Comparison of ENCODE assay signal across 30 cellular contexts in genomic region chr14:60304509-60304908, GRCh38. TPM values are rescaled to one million over a fixed set of nuclear protein-coding genes. Genes with fewer than 3 reads are reported as not detected.
A peak's percentile ranks its signal among the peaks of the same experiment; 100 is the strongest.
DNase-seq lines count a peak whose midpoint lies in the region; ATAC-seq, FAIRE-seq and TF ChIP-seq lines count a peak whose summit lies in the region.
"Had no signal": no experiment of that assay in that cellular context is flagged by ENCODE, and none has a peak within 500 bp of the region (broad histone marks: within the 10 kb centered on the region; RNA-seq: fewer than 3 reads in every experiment).

No MANE protein-coding gene starts in this region.

- POLR2A ChIA-PET in H1 (lab: Charles Lee; ENCODE audit: partially characterized antibody) = interaction anchor here (0.6 to 1.8 kb wide), 2 partner anchors 11 to 149 kb away, joined by 3 to 4 read pairs; no protein-coding TSS in a partner anchor

- FAIRE-seq in H1 (lab: Jason Lieb, UNC) (no peak), pancreas (lab: Jason Lieb, UNC) (no peak)
- FAIRE-seq: bronchial epithelial cell had no signal

- no peak overlapping the region for H2AFZ ChIP-seq in H1 (ENCODE audit: low read length)
- H2AFZ ChIP-seq in hepatocyte = no peak overlapping the region

- no peak for TF ChIP-seq EP300 in H1 (IDR thresholded peaks at IDR 0.05; ENCODE audit: borderline replicate concordance in 1 of 2, low read depth in 2 of 2, low read length in 2 of 2)

- H3K79me2 ChIP-seq in H1 (ENCODE audit: control insufficient read depth in 1 of 2, insufficient read depth in 2 of 2, low read length in 2 of 2) (no peaks in the 10 kb centered on the region), hepatocyte (no peaks in the 10 kb centered on the region)

- 97% methylated on average over 7 of the region's 7 CpGs; no CpG with 5 or more reads in 1 of the 2 experiments for WGBS in H1 (ENCODE audit: extremely low coverage in 1 of 2, insufficient coverage in 1 of 2, insufficient read length in 1 of 2, insufficient replicate concordance in 2 of 2, low coverage in 1 of 2, low lambda C conversion rate in 2 of 2, missing lambda C conversion rate in 1 of 2), 2 experiments
- WGBS in hepatocyte (ENCODE audit: low lambda C conversion rate, missing lambda C conversion rate) = 50% methylated on average over 7 of the region's 7 CpGs
- 9 to 10% methylated on average over 7 of the region's 7 CpGs for WGBS in pancreas, 2 donors

- H3K36me3 ChIP-seq in H1 (ENCODE audit: control insufficient read depth in 2 of 4, insufficient read depth in 4 of 4, low read length in 3 of 4) (no peaks in the 10 kb centered on the region), hepatocyte (replicated peaks; ENCODE audit: insufficient read depth, low read depth) (no peaks in the 10 kb centered on the region), pancreas (no peaks in the 10 kb centered on the region)
- H3K36me3 ChIP-seq: sigmoid colon, SJSA1, tibial artery had no signal

- H3K4me1 ChIP-seq in H1 (replicated peaks in 1 of 4; ENCODE audit: control insufficient read depth in 3 of 4, insufficient read depth in 4 of 4, low read length in 3 of 4) = peaks cover 6 to 11% (median 10%) of the 10 kb centered on the region in 4 experiments
- peaks cover 5% of the 10 kb centered on the region for H3K4me1 ChIP-seq in hepatocyte (ENCODE audit: insufficient read depth)
- H3K4me1 ChIP-seq in pancreas = peaks cover 0 to 11% (median 5%) of the 10 kb centered on the region in 3 donors
- H3K4me1 ChIP-seq: SJSA1 had no signal

- H3K23ac ChIP-seq in H1 (ENCODE audit: insufficient read length) = no peak overlapping the region

- H3K9me2 ChIP-seq in hepatocyte (replicated peaks; ENCODE audit: insufficient read depth) = no peaks in the 10 kb centered on the region

- no peak overlapping the region for H3K27ac ChIP-seq in H1 (ENCODE audit: low read depth, low read length)
- no peak overlapping the region for H3K27ac ChIP-seq in hepatocyte
- H3K27ac ChIP-seq in pancreas = no peak overlapping the region
- H3K27ac ChIP-seq: coronary artery, epithelial cell of prostate, sigmoid colon, SJSA1, tibial artery, VCaP had no signal

- no peaks in the 10 kb centered on the region for H3K79me1 ChIP-seq in H1 (ENCODE audit: low read depth, low read length)

- H3K18ac ChIP-seq in H1 (ENCODE audit: extremely low read depth, low read length) = no peak overlapping the region

- H3K9me3 ChIP-seq in H1 (ENCODE audit: insufficient read depth in 2 of 2, low read depth in 1 of 2, low read length in 1 of 2) (no peaks in the 10 kb centered on the region), hepatocyte (ENCODE audit: low read depth) (no peaks in the 10 kb centered on the region), pancreas (no peaks in the 10 kb centered on the region)
- H3K9me3 ChIP-seq: SJSA1, tibial artery had no signal

- no peak overlapping the region for H4K91ac ChIP-seq in H1 (replicated peaks; ENCODE audit: insufficient read length, low read length)

- H3K4me2 ChIP-seq in H1 (ENCODE audit: insufficient read depth in 1 of 2, low read depth in 2 of 2, low read length in 2 of 2) = no peak overlapping the region
- no peak overlapping the region for H3K4me2 ChIP-seq in hepatocyte

- no peak overlapping the region for H4K8ac ChIP-seq in H1 (ENCODE audit: extremely low read depth, insufficient read depth, low read length)

- 0 out of 2 replicates have a peak overlapping the region, but pooled peaks have one; percentile 52 for H2BK20ac ChIP-seq in H1 (ENCODE audit: low read length)

- DNase-seq in HuH-7 (ENCODE audit: low spot score) = peak; percentile 12
- DNase-seq in H1 (ENCODE audit: low read depth in 1 of 2, low spot score in 2 of 2) = no peak
- DNase-seq in hepatocyte (ENCODE audit: low spot score) = peak; percentile 8
- DNase-seq in pancreas = peak; percentile 48 to 69 (median 64)
- DNase-seq in HuH-7.5 (ENCODE audit: low spot score) = no peak
- no peak for DNase-seq in NCI-H187 treated with DMSO at 0.1 percent for 48 hours (lab: John Stamatoyannopoulos, UW)
- DNase-seq in HUDEP-2 (lab: John Stamatoyannopoulos, UW; ENCODE audit: unreplicated experiment in 76 of 76) = no peak
- DNase-seq: activated CD4-positive, alpha-beta T cell treated with anti-CD3 and anti-CD28 coated beads for 36 hours; activated T-cell treated with anti-CD3 and anti-CD28 coated beads for 4 hours; DMS79; effector memory CD4-positive, alpha-beta T cell; GDM1; islet precursor cell; mammary epithelial cell; NCI-H146; NCI-H2107; NCI-H446 treated with DMSO at 0.1 percent for 48 hours; NCI-H82; nephron progenitor cell; sigmoid colon; stimulated activated CD4-positive, alpha-beta T cell treated with anti-CD3 and anti-CD28 coated beads, Interleukin-4, amount 100 ng/mL, for 24 hours; T1000; tibial artery had no signal

- H2BK120ac ChIP-seq in H1 (replicated peaks; ENCODE audit: low read depth, low read length) = no peak overlapping the region

- no peak overlapping the region for H2BK5ac ChIP-seq in H1 (ENCODE audit: low read depth, low read length)

- H3K4me3 ChIP-seq in H1 (ENCODE audit: extremely low read depth in 1 of 4, insufficient read depth in 2 of 4, low read depth in 3 of 4, low read length in 4 of 4) (no peak overlapping the region), hepatocyte (no peak overlapping the region), pancreas (no peak overlapping the region)
- H3K4me3 ChIP-seq: coronary artery, sigmoid colon, SJSA1, tibial artery had no signal

- no peaks in the 10 kb centered on the region for H3K23me2 ChIP-seq in H1 (ENCODE audit: low read depth, low read length)

- TF ChIP-seq RAD21 in H1 (IDR thresholded peaks at IDR 0.05 in 1 of 2, conservative IDR thresholded peaks at IDR 0.05 in 1 of 2; ENCODE audit: low read depth in 2 of 2, low read length in 2 of 2) = no peak

- H3K14ac ChIP-seq in H1 (ENCODE audit: insufficient read length) = no peak overlapping the region

- CTCF ChIA-PET in H1 (lab: Charles Lee; ENCODE audit: partially characterized antibody) = interaction anchor here (0.5 to 3.1 kb wide), 4 partner anchors 16 to 28 kb away, joined by 3 to 7 read pairs (median 4); no protein-coding TSS in a partner anchor

- no peaks in the 10 kb centered on the region for H4K20me1 ChIP-seq in H1 (replicated peaks in 1 of 2; ENCODE audit: control insufficient read depth in 1 of 2, insufficient read depth in 2 of 2, low read length in 2 of 2)
- H4K20me1 ChIP-seq in hepatocyte (ENCODE audit: insufficient read depth, poor library complexity, severe bottlenecking) = no peaks in the 10 kb centered on the region

- no peak overlapping the region for H2BK12ac ChIP-seq in H1 (ENCODE audit: low read depth, low read length)

- no peak overlapping the region for H3K56ac ChIP-seq in H1 (replicated peaks; ENCODE audit: insufficient read length, low read depth, low read length)

- ATAC-seq in pancreas = peak; percentile 86 to 98 (median 94)
- ATAC-seq: activated CD4-positive, alpha-beta T cell treated with anti-CD3 and anti-CD28 coated beads for 36 hours; activated naive CD4-positive, alpha-beta T cell treated with anti-CD3 and anti-CD28 coated beads, Interleukin-2, amount 50 U/mL, for 72 hours; HCT116 had no signal

- TF ChIP-seq CTCF in H1 (IDR thresholded peaks at IDR 0.05; ENCODE audit: control extremely low read depth in 1 of 3, insufficient read depth in 1 of 3, low read depth in 1 of 3, low read length in 3 of 3) = no peak
- TF ChIP-seq CTCF in hepatocyte (IDR thresholded peaks at IDR 0.05; ENCODE audit: poor library complexity) = no peak
- no peak for TF ChIP-seq CTCF in pancreas (IDR thresholded peaks at IDR 0.05)

- H3K4ac ChIP-seq in H1 (replicated peaks; ENCODE audit: insufficient read length, low read depth, low read length) = no peak overlapping the region

- no peak overlapping the region for H2AK5ac ChIP-seq in H1 (ENCODE audit: low read depth, low read length)

- H4K5ac ChIP-seq in H1 (ENCODE audit: insufficient read length, low read depth, low read length) = no peak overlapping the region

- no peak overlapping the region for H3K9ac ChIP-seq in H1 (replicated peaks in 1 of 4; ENCODE audit: extremely low read depth in 1 of 4, low read depth in 3 of 4, low read length in 3 of 4)

- no peak overlapping the region for H2BK15ac ChIP-seq in H1 (ENCODE audit: low read length)

- intact Hi-C loops in pancreas (cut with DNase I) = no loop called here

- no peak for TF ChIP-seq POLR2A in H1 (IDR thresholded peaks at IDR 0.05; ENCODE audit: control extremely low read depth in 1 of 2, low read depth in 2 of 2, low read length in 2 of 2)

- H3K27me3 ChIP-seq in H1 (replicated peaks in 1 of 4; ENCODE audit: control insufficient read depth in 3 of 4, extremely low read depth in 1 of 4, insufficient read depth in 3 of 4, low read length in 3 of 4) (no peaks in the 10 kb centered on the region), hepatocyte (no peaks in the 10 kb centered on the region), pancreas (no peaks in the 10 kb centered on the region)
- H3K27me3 ChIP-seq: sigmoid colon, SJSA1 had no signal

TF ChIP-seq in H1, 55 proteins besides CTCF, POLR2A, EP300 and RAD21 (continues in another document):
- TF ChIP-seq TCF12 (IDR thresholded peaks at IDR 0.05; ENCODE audit: low read depth, low read length) = no peak
- TF ChIP-seq TAF1 (IDR thresholded peaks at IDR 0.05; ENCODE audit: low read depth, low read length) = no peak
- TF ChIP-seq E2F6 (IDR thresholded peaks at IDR 0.05) = no peak
- no peak for TF ChIP-seq SIRT6 (IDR thresholded peaks at IDR 0.05; ENCODE audit: low read length)
- no peak for TF ChIP-seq JUND (IDR thresholded peaks at IDR 0.05; ENCODE audit: low read length)
- TF ChIP-seq CHD2 (IDR thresholded peaks at IDR 0.05; ENCODE audit: low read length) = no peak
- no peak for TF ChIP-seq YY1 (IDR thresholded peaks at IDR 0.05; ENCODE audit: low read depth, low read length)
- no peak for TF ChIP-seq SP4 (IDR thresholded peaks at IDR 0.05; ENCODE audit: low read length)

RNA-seq across cellular contexts. Expression of gene PPM1A, which starts 55.5 kb away (rescaled TPM):
- total RNA-seq in H1 (2021; fragmentation: NEBNext Ultra II Directional; extraction: Animal tissue kit (Norgen Biotek cat#: 25700)) = 45.2 and 51.2 TPM in 2 replicates
- polyA plus RNA-seq in H1 (2011; rRNA removed) = 6.6 and 14.0 TPM in 2 replicates
- polyA plus RNA-seq in H1 (2011; cell fraction: cytosol; rRNA removed) = 14.5 TPM
- polyA plus RNA-seq in H1 (2011; cell fraction: nucleus; rRNA removed) = 8.7 TPM
- 26.6 to 38.7 TPM (median 31.2 TPM) in 4 replicates for polyA plus RNA-seq in H1 (2012, experiment 1 of 2)
- polyA plus RNA-seq in H1 (2012, experiment 2 of 2) = 7.8 TPM
- polyA plus RNA-seq in H1 (2013, experiment 1 of 2) = 26.5 TPM
- 28.0 TPM for polyA plus RNA-seq in H1 (2013, experiment 2 of 2)
- 54.8 and 71.9 TPM in 2 replicates for polyA minus RNA-seq in H1 (2011; rRNA and poly(A)+ RNA removed)
- 20.6 TPM for polyA minus RNA-seq in H1 (2011; cell fraction: cytosol; rRNA and poly(A)+ RNA removed)
- 26.6 TPM for polyA minus RNA-seq in H1 (2011; cell fraction: nucleus; rRNA and poly(A)+ RNA removed)
- 36.4 and 41.7 TPM in 2 replicates for total RNA-seq in hepatocyte
- 16.2 and 24.2 TPM in 2 replicates for polyA plus RNA-seq in hepatocyte
- 10 to 100 TPM; 20.9 to 32.3 (median 23.9) TPM for total RNA-seq in pancreas
- 10 to 100 TPM in 1 of 2 donors, 1 to 10 TPM in 1; 10.0 to 24.3 TPM for polyA plus RNA-seq in pancreas

Comparison
In these comparisons a context has a peak if more than half of its experiments do, and no peak if none do; other contexts are left out.
1. DNase-seq: peak in HuH-7 (single experiment), hepatocyte (single experiment) and pancreas (6 of 6); none in H1 (0 of 2), HuH-7.5 (single experiment), NCI-H187 treated with DMSO at 0.1 percent for 48 hours (single experiment) and HUDEP-2 (0 of 76).